Comparison of ENCODE assay signal across 18 cellular contexts in the genomic region with DNA sequence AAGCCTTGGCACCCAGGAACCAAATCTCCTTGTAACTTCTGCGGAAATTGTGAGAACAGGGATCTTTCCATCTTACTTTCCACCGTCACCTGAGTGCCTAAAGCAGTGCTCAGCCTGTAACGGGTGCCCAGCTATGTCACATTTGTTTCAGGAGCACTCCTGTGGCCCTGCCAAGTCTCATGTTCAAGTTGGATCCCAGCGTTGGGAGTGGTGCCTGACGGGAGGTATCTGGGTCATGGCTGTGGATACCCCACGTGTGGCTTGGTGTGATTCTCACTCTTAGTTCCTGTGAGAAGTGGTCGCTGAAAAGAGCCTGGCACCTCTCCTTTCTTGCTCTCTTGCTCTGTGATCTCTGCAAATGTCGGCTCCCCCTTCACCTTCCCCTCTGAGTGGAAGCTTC.
"Had no signal": no experiment of that assay in that cellular context is flagged by ENCODE, and none has a peak within 500 bp of the region (broad histone marks: within the 10 kb centered on the region; RNA-seq: fewer than 3 reads in every experiment).

No MANE protein-coding gene starts in this region.

- DNase-seq: activated CD4-positive, alpha-beta T cell treated with anti-CD3 and anti-CD28 coated beads, Interleukin-2, amount 50 U/mL, for 1 hour; activated CD8-positive, alpha-beta memory T cell treated with anti-CD3 and anti-CD28 coated beads, Interleukin-2, amount 50 U/mL, for 48 hours; activated gamma-delta T cell treated with Interleukin-2 at 50 U/mL for 16 hours; activated T-cell treated with anti-CD3 and anti-CD28 coated beads, Interleukin-2, amount 50 U/mL, for 72 hours; amniotic stem cell; dorsolateral prefrontal cortex; foreskin melanocyte; mammary epithelial cell; stimulated activated CD4-positive, alpha-beta T cell treated with anti-CD3 and anti-CD28 coated beads, Interleukin-4, amount 100 ng/mL, for 24 hours; T1000; thyroid gland had no signal

- H3K4me3 ChIP-seq: dorsolateral prefrontal cortex, prostate gland, thyroid gland, uterus had no signal

- H3K9me3 ChIP-seq: prostate gland, thyroid gland, uterus had no signal

- ATAC-seq: activated CD4-positive, CD25-positive, alpha-beta regulatory T cell treated with anti-CD3 and anti-CD28 coated beads, Interleukin-2, amount 50 U/mL, for 24 hours; activated naive CD4-positive, alpha-beta T cell treated with anti-CD3 and anti-CD28 coated beads, Interleukin-2, amount 50 U/mL, for 72 hours; activated T-cell treated with anti-CD3 and anti-CD28 coated beads, Interleukin-2, amount 50 U/mL, for 72 hours; left lobe of liver; stimulated activated effector memory CD8-positive, alpha-beta T cell treated with anti-CD3 and anti-CD28 coated beads, Interleukin-12 subunit alpha, Interleukin-12 subunit beta, amount 100 ng/mL, for 72 hours had no signal

- H3K4me3 Mint-ChIP-seq: activated T-cell treated with anti-CD3 and anti-CD28 coated beads, Interleukin-2, amount 50 U/mL, for 72 hours; neural crest cell; stimulated activated effector memory CD8-positive, alpha-beta T cell treated with anti-CD3 and anti-CD28 coated beads, Interleukin-12 subunit alpha, Interleukin-12 subunit beta, amount 100 ng/mL, for 72 hours had no signal

- H3K4me1 Mint-ChIP-seq: neural crest cell; stimulated activated effector memory CD8-positive, alpha-beta T cell treated with anti-CD3 and anti-CD28 coated beads, Interleukin-12 subunit alpha, Interleukin-12 subunit beta, amount 100 ng/mL, for 72 hours had no signal

- H3K36me3 Mint-ChIP-seq: stimulated activated effector memory CD8-positive, alpha-beta T cell treated with anti-CD3 and anti-CD28 coated beads, Interleukin-12 subunit alpha, Interleukin-12 subunit beta, amount 100 ng/mL, for 72 hours had no signal

- H3K27me3 ChIP-seq: thyroid gland, uterus had no signal

- H3K4me1 ChIP-seq: prostate gland had no signal

- H3K27ac Mint-ChIP-seq: activated naive CD4-positive, alpha-beta T cell treated with anti-CD3 and anti-CD28 coated beads, Interleukin-2, amount 50 U/mL, for 72 hours; activated T-cell treated with anti-CD3 and anti-CD28 coated beads, Interleukin-2, amount 50 U/mL, for 72 hours; stimulated activated effector memory CD8-positive, alpha-beta T cell treated with anti-CD3 and anti-CD28 coated beads, Interleukin-12 subunit alpha, Interleukin-12 subunit beta, amount 100 ng/mL, for 72 hours had no signal

- H3K27ac ChIP-seq: dorsolateral prefrontal cortex, prostate gland had no signal

- H3K36me3 ChIP-seq: prostate gland, thyroid gland, uterus had no signal
